In the genomic region with DNA sequence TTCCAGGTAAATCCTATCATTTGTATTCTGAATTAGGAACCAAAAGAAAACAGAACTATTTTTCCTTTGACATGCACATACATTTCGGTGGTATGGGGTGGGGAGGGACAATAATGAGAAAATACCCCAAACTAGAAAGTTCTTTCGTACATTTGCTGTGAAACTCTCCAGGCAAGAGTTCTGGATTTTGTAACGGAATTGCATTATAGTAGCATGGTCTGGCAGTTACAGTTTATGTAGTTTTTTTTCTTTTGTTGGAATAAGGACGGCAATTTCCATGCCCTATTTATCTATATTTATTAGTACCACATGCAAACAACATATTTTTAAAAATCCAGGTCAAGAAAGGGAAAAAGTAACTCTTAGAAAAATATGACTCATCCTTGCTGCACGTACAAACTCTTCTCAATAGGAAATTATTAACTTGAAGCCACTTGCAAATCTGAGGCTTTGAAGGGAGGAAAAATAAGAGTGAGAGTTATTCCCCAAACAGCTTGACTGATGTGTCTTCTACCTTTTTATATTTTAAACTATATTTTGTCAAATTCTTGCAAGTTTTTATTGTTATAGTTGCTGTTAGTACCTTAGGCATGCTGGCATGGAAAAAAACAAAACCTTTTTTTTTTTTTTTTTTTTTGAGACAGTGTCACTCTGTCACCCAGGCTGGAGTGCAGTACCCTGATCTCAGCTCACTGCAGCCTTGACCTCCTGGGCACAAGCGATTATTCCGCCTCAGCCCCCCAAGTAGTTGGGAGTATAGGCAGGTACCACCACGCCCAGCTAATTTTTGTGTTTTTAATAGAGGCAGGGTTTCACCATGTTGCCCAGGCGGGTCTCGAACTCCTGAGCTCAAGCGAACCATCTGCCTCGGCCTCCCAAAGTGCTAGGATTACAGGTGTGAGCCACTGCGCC, we compare ENCODE assay signal across 1 cellular context.
TF ChIP-seq lines count a peak whose summit lies in the region.

No MANE protein-coding gene starts in this region.

TF ChIP-seq in HepG2, 621 proteins besides CTCF, POLR2A, EP300 and RAD21 (continued from another document and continues in another):
- TF ChIP-seq IRF2 (CRISPR knock-in tag; IDR thresholded peaks at IDR 0.05) (peak; percentile 60; the same call in 1 of the 2 replicates), ZNF264 (CRISPR knock-in tag; IDR thresholded peaks at IDR 0.05) (0 out of 2 replicates have a peak, but pooled peaks have one; percentile 15), RCOR2 (CRISPR knock-in tag; IDR thresholded peaks at IDR 0.05) (no peak), NFKB2 (CRISPR knock-in tag; IDR thresholded peaks at IDR 0.05; ENCODE audit: borderline replicate concordance) (peak; percentile 43; the same call in 1 of the 2 replicates), ADNP (CRISPR knock-in tag; IDR thresholded peaks at IDR 0.05) (peak; percentile 16; the same call in 1 of the 2 replicates), HOXA3 (CRISPR knock-in tag; IDR thresholded peaks at IDR 0.05) (peak; percentile 49; the same call in 1 of the 2 replicates), ZNF33A (CRISPR knock-in tag; IDR thresholded peaks at IDR 0.05; ENCODE audit: borderline replicate concordance) (0 out of 2 replicates have a peak, but pooled peaks have one; percentile 49), SALL1 (CRISPR knock-in tag; IDR thresholded peaks at IDR 0.05) (peak; percentile 28; the same call in 1 of the 2 replicates), MBD4 (IDR thresholded peaks at IDR 0.05; ENCODE audit: borderline replicate concordance, low read length) (peak; percentile 77; the same call in 1 of the 2 replicates), GLI4 (CRISPR knock-in tag; IDR thresholded peaks at IDR 0.05; ENCODE audit: borderline replicate concordance) (0 out of 2 replicates have a peak, but pooled peaks have one; percentile 40), KDM5A (IDR thresholded peaks at IDR 0.05; ENCODE audit: borderline replicate concordance, low read length) (peak; percentile 63; the same call in 1 of the 2 replicates), ZNF883 (CRISPR knock-in tag; IDR thresholded peaks at IDR 0.05; ENCODE audit: not compliant biosample characterization) (peak; percentile 20), ZNF761 (CRISPR knock-in tag; conservative IDR thresholded peaks at IDR 0.05) (peak; percentile 25; the same call in 1 of the 2 replicates), NR2F6 (IDR thresholded peaks at IDR 0.05) (peak; percentile 76), NR2F6 (CRISPR knock-in tag; IDR thresholded peaks at IDR 0.05) (peak; percentile 76), ZNF501 (CRISPR knock-in tag; IDR thresholded peaks at IDR 0.05) (0 out of 2 replicates have a peak, but pooled peaks have one; percentile 24), ZNF878 (CRISPR knock-in tag; IDR thresholded peaks at IDR 0.05) (no peak), PITX1 (CRISPR knock-in tag; IDR thresholded peaks at IDR 0.05) (peak; percentile 49; the same call in 1 of the 2 replicates), PRMT3 (CRISPR knock-in tag; IDR thresholded peaks at IDR 0.05; ENCODE audit: borderline replicate concordance, low read depth) (no peak), ISX (CRISPR knock-in tag; conservative IDR thresholded peaks at IDR 0.05) (no peak), XRCC5 (optimal IDR thresholded peaks at IDR 0.05; ENCODE audit: low read length) (no peak), HNF1B (CRISPR knock-in tag; IDR thresholded peaks at IDR 0.05) (0 out of 2 replicates have a peak, but pooled peaks have one; percentile 44), ARID2 (CRISPR knock-in tag; IDR thresholded peaks at IDR 0.05; ENCODE audit: borderline replicate concordance) (no peak)
- TF ChIP-seq, protein P1, sequence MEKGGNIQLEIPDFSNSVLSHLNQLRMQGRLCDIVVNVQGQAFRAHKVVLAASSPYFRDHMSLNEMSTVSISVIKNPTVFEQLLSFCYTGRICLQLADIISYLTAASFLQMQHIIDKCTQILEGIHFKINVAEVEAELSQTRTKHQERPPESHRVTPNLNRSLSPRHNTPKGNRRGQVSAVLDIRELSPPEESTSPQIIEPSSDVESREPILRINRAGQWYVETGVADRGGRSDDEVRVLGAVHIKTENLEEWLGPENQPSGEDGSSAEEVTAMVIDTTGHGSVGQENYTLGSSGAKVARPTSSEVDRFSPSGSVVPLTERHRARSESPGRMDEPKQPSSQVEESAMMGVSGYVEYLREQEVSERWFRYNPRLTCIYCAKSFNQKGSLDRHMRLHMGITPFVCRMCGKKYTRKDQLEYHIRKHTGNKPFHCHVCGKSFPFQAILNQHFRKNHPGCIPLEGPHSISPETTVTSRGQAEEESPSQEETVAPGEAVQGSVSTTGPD (CRISPR knock-in tag; IDR thresholded peaks at IDR 0.05), result no peak
- TF ChIP-seq, protein P2, sequence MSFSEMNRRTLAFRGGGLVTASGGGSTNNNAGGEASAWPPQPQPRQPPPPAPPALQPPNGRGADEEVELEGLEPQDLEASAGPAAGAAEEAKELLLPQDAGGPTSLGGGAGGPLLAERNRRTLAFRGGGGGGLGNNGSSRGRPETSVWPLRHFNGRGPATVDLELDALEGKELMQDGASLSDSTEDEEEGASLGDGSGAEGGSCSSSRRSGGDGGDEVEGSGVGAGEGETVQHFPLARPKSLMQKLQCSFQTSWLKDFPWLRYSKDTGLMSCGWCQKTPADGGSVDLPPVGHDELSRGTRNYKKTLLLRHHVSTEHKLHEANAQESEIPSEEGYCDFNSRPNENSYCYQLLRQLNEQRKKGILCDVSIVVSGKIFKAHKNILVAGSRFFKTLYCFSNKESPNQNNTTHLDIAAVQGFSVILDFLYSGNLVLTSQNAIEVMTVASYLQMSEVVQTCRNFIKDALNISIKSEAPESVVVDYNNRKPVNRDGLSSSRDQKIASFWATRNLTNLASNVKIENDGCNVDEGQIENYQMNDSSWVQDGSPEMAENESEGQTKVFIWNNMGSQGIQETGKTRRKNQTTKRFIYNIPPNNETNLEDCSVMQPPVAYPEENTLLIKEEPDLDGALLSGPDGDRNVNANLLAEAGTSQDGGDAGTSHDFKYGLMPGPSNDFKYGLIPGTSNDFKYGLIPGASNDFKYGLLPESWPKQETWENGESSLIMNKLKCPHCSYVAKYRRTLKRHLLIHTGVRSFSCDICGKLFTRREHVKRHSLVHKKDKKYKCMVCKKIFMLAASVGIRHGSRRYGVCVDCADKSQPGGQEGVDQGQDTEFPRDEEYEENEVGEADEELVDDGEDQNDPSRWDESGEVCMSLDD (CRISPR knock-in tag; IDR thresholded peaks at IDR 0.05; ENCODE audit: borderline replicate concordance), result peak; percentile 51; the same call in 1 of the 2 replicates
- TF ChIP-seq, protein P3, sequence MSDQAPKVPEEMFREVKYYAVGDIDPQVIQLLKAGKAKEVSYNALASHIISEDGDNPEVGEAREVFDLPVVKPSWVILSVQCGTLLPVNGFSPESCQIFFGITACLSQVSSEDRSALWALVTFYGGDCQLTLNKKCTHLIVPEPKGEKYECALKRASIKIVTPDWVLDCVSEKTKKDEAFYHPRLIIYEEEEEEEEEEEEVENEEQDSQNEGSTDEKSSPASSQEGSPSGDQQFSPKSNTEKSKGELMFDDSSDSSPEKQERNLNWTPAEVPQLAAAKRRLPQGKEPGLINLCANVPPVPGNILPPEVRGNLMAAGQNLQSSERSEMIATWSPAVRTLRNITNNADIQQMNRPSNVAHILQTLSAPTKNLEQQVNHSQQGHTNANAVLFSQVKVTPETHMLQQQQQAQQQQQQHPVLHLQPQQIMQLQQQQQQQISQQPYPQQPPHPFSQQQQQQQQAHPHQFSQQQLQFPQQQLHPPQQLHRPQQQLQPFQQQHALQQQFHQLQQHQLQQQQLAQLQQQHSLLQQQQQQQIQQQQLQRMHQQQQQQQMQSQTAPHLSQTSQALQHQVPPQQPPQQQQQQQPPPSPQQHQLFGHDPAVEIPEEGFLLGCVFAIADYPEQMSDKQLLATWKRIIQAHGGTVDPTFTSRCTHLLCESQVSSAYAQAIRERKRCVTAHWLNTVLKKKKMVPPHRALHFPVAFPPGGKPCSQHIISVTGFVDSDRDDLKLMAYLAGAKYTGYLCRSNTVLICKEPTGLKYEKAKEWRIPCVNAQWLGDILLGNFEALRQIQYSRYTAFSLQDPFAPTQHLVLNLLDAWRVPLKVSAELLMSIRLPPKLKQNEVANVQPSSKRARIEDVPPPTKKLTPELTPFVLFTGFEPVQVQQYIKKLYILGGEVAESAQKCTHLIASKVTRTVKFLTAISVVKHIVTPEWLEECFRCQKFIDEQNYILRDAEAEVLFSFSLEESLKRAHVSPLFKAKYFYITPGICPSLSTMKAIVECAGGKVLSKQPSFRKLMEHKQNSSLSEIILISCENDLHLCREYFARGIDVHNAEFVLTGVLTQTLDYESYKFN (CRISPR knock-in tag; conservative IDR thresholded peaks at IDR 0.05), result peak; percentile 69
- TF ChIP-seq, protein P4, sequence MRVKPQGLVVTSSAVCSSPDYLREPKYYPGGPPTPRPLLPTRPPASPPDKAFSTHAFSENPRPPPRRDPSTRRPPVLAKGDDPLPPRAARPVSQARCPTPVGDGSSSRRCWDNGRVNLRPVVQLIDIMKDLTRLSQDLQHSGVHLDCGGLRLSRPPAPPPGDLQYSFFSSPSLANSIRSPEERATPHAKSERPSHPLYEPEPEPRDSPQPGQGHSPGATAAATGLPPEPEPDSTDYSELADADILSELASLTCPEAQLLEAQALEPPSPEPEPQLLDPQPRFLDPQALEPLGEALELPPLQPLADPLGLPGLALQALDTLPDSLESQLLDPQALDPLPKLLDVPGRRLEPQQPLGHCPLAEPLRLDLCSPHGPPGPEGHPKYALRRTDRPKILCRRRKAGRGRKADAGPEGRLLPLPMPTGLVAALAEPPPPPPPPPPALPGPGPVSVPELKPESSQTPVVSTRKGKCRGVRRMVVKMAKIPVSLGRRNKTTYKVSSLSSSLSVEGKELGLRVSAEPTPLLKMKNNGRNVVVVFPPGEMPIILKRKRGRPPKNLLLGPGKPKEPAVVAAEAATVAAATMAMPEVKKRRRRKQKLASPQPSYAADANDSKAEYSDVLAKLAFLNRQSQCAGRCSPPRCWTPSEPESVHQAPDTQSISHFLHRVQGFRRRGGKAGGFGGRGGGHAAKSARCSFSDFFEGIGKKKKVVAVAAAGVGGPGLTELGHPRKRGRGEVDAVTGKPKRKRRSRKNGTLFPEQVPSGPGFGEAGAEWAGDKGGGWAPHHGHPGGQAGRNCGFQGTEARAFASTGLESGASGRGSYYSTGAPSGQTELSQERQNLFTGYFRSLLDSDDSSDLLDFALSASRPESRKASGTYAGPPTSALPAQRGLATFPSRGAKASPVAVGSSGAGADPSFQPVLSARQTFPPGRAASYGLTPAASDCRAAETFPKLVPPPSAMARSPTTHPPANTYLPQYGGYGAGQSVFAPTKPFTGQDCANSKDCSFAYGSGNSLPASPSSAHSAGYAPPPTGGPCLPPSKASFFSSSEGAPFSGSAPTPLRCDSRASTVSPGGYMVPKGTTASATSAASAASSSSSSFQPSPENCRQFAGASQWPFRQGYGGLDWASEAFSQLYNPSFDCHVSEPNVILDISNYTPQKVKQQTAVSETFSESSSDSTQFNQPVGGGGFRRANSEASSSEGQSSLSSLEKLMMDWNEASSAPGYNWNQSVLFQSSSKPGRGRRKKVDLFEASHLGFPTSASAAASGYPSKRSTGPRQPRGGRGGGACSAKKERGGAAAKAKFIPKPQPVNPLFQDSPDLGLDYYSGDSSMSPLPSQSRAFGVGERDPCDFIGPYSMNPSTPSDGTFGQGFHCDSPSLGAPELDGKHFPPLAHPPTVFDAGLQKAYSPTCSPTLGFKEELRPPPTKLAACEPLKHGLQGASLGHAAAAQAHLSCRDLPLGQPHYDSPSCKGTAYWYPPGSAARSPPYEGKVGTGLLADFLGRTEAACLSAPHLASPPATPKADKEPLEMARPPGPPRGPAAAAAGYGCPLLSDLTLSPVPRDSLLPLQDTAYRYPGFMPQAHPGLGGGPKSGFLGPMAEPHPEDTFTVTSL (CRISPR knock-in tag; IDR thresholded peaks at IDR 0.05; ENCODE audit: borderline replicate concordance), result peak; percentile 67; the same call in 1 of the 2 replicates
- TF ChIP-seq, protein P5, sequence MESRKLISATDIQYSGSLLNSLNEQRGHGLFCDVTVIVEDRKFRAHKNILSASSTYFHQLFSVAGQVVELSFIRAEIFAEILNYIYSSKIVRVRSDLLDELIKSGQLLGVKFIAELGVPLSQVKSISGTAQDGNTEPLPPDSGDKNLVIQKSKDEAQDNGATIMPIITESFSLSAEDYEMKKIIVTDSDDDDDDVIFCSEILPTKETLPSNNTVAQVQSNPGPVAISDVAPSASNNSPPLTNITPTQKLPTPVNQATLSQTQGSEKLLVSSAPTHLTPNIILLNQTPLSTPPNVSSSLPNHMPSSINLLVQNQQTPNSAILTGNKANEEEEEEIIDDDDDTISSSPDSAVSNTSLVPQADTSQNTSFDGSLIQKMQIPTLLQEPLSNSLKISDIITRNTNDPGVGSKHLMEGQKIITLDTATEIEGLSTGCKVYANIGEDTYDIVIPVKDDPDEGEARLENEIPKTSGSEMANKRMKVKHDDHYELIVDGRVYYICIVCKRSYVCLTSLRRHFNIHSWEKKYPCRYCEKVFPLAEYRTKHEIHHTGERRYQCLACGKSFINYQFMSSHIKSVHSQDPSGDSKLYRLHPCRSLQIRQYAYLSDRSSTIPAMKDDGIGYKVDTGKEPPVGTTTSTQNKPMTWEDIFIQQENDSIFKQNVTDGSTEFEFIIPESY (CRISPR knock-in tag; IDR thresholded peaks at IDR 0.05), result no peak
- TF ChIP-seq, protein P6, sequence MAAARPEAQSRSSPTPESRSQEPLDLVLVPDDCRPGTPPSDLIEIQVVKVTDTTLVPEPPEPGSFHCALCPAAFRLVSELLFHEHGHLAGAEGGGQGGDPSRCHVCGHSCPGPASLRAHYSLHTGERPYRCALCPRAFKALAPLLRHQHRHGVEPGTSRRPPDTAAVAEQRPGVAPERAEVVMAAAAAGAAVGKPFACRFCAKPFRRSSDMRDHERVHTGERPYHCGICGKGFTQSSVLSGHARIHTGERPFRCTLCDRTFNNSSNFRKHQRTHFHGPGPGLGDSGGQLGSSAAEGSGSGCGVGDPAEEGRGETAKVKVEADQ (CRISPR knock-in tag; IDR thresholded peaks at IDR 0.05; ENCODE audit: borderline replicate concordance), result 0 out of 2 replicates have a peak, but pooled peaks have one; percentile 61
- TF ChIP-seq, protein P7, sequence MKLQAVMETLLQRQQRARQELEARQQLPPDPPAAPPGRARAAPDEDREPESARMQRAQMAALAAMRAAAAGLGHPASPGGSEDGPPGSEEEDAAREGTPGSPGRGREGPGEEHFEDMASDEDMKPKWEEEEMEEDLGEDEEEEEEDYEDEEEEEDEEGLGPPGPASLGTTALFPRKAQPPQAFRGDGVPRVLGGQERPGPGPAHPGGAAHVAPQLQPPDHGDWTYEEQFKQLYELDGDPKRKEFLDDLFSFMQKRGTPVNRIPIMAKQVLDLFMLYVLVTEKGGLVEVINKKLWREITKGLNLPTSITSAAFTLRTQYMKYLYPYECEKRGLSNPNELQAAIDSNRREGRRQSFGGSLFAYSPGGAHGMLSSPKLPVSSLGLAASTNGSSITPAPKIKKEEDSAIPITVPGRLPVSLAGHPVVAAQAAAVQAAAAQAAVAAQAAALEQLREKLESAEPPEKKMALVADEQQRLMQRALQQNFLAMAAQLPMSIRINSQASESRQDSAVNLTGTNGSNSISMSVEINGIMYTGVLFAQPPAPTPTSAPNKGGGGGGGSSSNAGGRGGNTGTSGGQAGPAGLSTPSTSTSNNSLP (IDR thresholded peaks at IDR 0.05; ENCODE audit: low read depth, low read length), result 0 out of 2 replicates have a peak, but pooled peaks have one; percentile 8
